Comparison of ENCODE assay signal across 9 cellular contexts in the genomic region with DNA sequence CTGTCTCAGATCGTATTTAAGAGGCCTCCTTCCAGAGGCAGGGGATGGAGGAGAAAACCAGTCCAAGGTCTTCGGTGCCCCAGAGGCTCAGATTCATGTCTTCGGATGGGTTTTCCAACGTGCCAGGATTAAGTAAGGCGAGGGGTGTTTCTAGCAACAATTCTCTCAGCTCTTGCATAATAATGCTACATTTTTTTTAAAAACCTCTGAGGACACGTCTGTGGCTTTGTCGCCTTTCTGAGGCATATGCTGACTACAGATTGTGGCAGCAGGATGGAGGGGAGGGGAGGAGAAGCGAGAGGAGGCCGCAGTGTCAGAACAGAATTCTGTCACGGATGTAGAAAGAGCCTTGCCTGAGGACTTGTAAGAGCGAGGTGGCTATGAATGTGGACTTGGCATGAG. TPM values are rescaled to one million over a fixed set of nuclear protein-coding genes. Genes with fewer than 3 reads are reported as not detected.
A peak's percentile ranks its signal among the peaks of the same experiment; 100 is the strongest.
DNase-seq lines count a peak whose midpoint lies in the region; ATAC-seq, FAIRE-seq and TF ChIP-seq lines count a peak whose summit lies in the region.
"Had no signal": no experiment of that assay in that cellular context is flagged by ENCODE, and none has a peak within 500 bp of the region (broad histone marks: within the 10 kb centered on the region; RNA-seq: fewer than 3 reads in every experiment).

No MANE protein-coding gene starts in this region.

- H3K27ac Mint-ChIP-seq in activated T-cell treated with anti-CD3 and anti-CD28 coated beads, Interleukin-2, amount 50 U/mL, for 72 hours: peak overlapping the region; percentile 87

- ATAC-seq in DND-41 (ENCODE audit: insufficient read depth, low read depth) (peak; percentile 59), GM19452 (IDR thresholded peaks at IDR 0.05; ENCODE audit: unreplicated experiment) (no peak), GM21786 (IDR thresholded peaks at IDR 0.05; ENCODE audit: unreplicated experiment) (no peak)
- ATAC-seq in activated T-cell treated with anti-CD3 and anti-CD28 coated beads, Interleukin-2, amount 50 U/mL, for 72 hours (replicated peaks in 1 of 2): peak; percentile 68 to 69

- no peaks in the 10 kb centered on the region for H3K79me2 ChIP-seq in DND-41 (ENCODE audit: insufficient read depth, low read length)

- peaks cover 8% of the 10 kb centered on the region for H3K27me3 Mint-ChIP-seq in activated T-cell treated with anti-CD3 and anti-CD28 coated beads, Interleukin-2, amount 50 U/mL, for 72 hours (ENCODE audit: low read depth)

- H4K20me1 ChIP-seq in DND-41 (ENCODE audit: insufficient read depth, low read length): 0 out of 2 replicates have a peak, but pooled peaks cover 4% of the 10 kb centered on the region

- H3K4me1 Mint-ChIP-seq in activated T-cell treated with anti-CD3 and anti-CD28 coated beads, Interleukin-2, amount 50 U/mL, for 72 hours (ENCODE audit: low read depth): peaks cover 97% of the 10 kb centered on the region

- no peak overlapping the region; the same call in 1 of the 2 replicates for H2AFZ ChIP-seq in DND-41 (ENCODE audit: low read depth, low read length)

- 57 to 64% (median 59%) methylated on average over 11 of the region's 11 CpGs for WGBS in small intestine, 3 donors

- H3K9me3 ChIP-seq in DND-41 (ENCODE audit: insufficient read depth, low read length, severe bottlenecking): no peaks in the 10 kb centered on the region
- no peaks in the 10 kb centered on the region for H3K9me3 ChIP-seq in small intestine (ENCODE audit: control insufficient read depth, low read depth)

- H3K36me3 ChIP-seq in DND-41 (ENCODE audit: insufficient read depth, low read length) (no peaks in the 10 kb centered on the region), small intestine (ENCODE audit: control insufficient read depth in 2 of 2, insufficient read depth in 2 of 2, low read length in 2 of 2) (no peaks in the 10 kb centered on the region)

- TF ChIP-seq CTCF in DND-41 (IDR thresholded peaks at IDR 0.05; ENCODE audit: borderline replicate concordance, extremely low read depth, low read length, poor library complexity, severe bottlenecking): no peak

- no peaks in the 10 kb centered on the region for H3K9me3 Mint-ChIP-seq in activated T-cell treated with anti-CD3 and anti-CD28 coated beads, Interleukin-2, amount 50 U/mL, for 72 hours

- H3K36me3 Mint-ChIP-seq in activated T-cell treated with anti-CD3 and anti-CD28 coated beads, Interleukin-2, amount 50 U/mL, for 72 hours (ENCODE audit: insufficient read depth in 2 of 2): peaks cover 0 to 2% of the 10 kb centered on the region in 2 donors

- H3K4me2 ChIP-seq in DND-41 (ENCODE audit: insufficient read depth, low read length): peak overlapping the region; percentile 81

- no peak for FAIRE-seq in small intestine (lab: Jason Lieb, UNC)
- FAIRE-seq: TTC549 had no signal

- peak; percentile 80 for DNase-seq in DND-41
- DNase-seq in NOMO-1 (lab: John Stamatoyannopoulos, UW; ENCODE audit: unreplicated experiment in 2 of 2): peak; percentile 72 to 82
- DNase-seq in activated T-cell treated with anti-CD3 and anti-CD28 coated beads, Interleukin-2, amount 50 U/mL, for 72 hours: peak; percentile 81 to 86
- peak; percentile 54 for DNase-seq in small intestine
- DNase-seq in NCI-H2196 (lab: John Stamatoyannopoulos, UW; ENCODE audit: unreplicated experiment): no peak
- DNase-seq in LoVo (ENCODE audit: low spot score): no peak

- H3K4me1 ChIP-seq in DND-41 (ENCODE audit: insufficient read depth, low read length) (peaks cover 52% of the 10 kb centered on the region), small intestine (ENCODE audit: control insufficient read depth in 2 of 2, insufficient read depth in 1 of 2, low read depth in 1 of 2, low read length in 1 of 2) (peaks cover 0 to 4% of the 10 kb centered on the region in 2 donors)

- peak overlapping the region; percentile 90 for H3K27ac ChIP-seq in DND-41 (ENCODE audit: low read length)
- H3K27ac ChIP-seq in small intestine (ENCODE audit: low read depth in 1 of 2, low read length in 1 of 2): peak overlapping the region; percentile 65 to 80

- H3K27me3 ChIP-seq in DND-41 (ENCODE audit: insufficient read depth, low read length, poor library complexity): no peaks in the 10 kb centered on the region
- no peaks in the 10 kb centered on the region for H3K27me3 ChIP-seq in small intestine (ENCODE audit: control insufficient read depth in 2 of 2, insufficient read depth in 2 of 2, low read length in 2 of 2)

- H3K4me3 Mint-ChIP-seq in activated T-cell treated with anti-CD3 and anti-CD28 coated beads, Interleukin-2, amount 50 U/mL, for 72 hours: peak overlapping the region; percentile 87

- H3K9ac ChIP-seq in DND-41 (ENCODE audit: low read depth, low read length): peak overlapping the region; percentile 64

- H3K4me3 ChIP-seq in DND-41 (ENCODE audit: low read depth in 1 of 2, low read length in 2 of 2): peak overlapping the region in 1 of 2 experiments; percentile 56; a peak in 1 of 4 replicates
- H3K4me3 ChIP-seq in small intestine (ENCODE audit: low read depth in 1 of 2, low read length in 2 of 2): peak overlapping the region in 1 of 2 donors; percentile 49

RNA-seq across cellular contexts. Expression of gene CCDC167, which starts 17.7 kb away (rescaled TPM):
- total RNA-seq in activated T-cell treated with anti-CD3 and anti-CD28 coated beads, Interleukin-2, amount 50 U/mL, for 72 hours: 10 to 100 TPM; 32.2 to 36.4 TPM
- polyA plus RNA-seq in small intestine: 10 to 100 TPM; 25.0 to 54.3 (median 25.7) TPM

Comparison
In these comparisons a context has a peak if more than half of its experiments do, and no peak if none do; other contexts are left out.
1. ATAC-seq: peak in DND-41 (single experiment) and activated T-cell treated with anti-CD3 and anti-CD28 coated beads, Interleukin-2, amount 50 U/mL, for 72 hours (2 of 2); none in GM19452 (single experiment) and GM21786 (single experiment).
2. DNase-seq: peak in DND-41 (single experiment), NOMO-1 (2 of 2), activated T-cell treated with anti-CD3 and anti-CD28 coated beads, Interleukin-2, amount 50 U/mL, for 72 hours (2 of 2) and small intestine (single experiment); none in NCI-H2196 (single experiment) and LoVo (single experiment).